In the genomic region with DNA sequence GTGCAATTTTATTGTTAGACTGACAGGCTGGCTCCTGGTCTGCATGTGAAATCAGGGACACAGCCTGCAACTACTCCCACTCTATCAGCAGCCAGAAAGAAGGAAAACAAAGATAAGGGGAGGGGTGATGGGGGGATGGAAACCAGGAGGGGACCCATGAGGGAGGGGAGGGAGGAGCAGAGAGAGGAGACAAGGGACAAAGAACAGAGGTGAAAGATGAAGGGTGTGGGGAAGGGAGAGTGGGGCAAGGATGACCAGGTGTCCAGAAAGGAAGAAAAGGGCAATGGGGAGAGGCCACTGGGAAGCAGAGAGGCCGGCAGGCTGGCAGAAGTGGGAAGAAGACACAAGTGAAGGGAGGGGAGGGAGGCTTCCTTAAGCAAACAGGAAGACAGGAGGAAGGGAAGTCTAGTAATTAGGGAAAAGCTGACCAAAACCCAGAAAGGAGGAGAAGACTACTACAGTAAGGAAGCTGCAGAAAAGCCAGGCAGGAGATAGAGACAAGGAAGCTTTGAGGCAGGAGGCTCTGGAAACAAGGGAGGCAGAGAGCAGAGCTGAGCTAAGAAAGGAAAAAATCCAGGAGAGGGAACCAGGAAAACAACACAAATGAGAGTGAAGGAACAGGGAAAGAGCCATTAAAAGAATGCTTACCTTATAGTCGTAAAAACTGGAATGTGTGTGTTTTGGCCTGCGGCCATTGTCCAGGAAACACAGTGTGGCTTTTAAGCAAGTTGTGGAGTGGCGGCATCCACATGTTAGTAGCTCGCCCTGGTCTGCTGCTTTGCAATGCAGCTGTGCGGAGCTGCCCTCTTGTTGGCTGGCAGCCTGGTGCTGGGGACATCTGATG, we compare ENCODE assay signal across 9 cellular contexts.
A peak's percentile ranks its signal among the peaks of the same experiment; 100 is the strongest.
DNase-seq lines count a peak whose midpoint lies in the region; ATAC-seq and TF ChIP-seq lines count a peak whose summit lies in the region.
"Had no signal": no experiment of that assay in that cellular context is flagged by ENCODE, and none has a peak within 500 bp of the region (broad histone marks: within the 10 kb centered on the region; RNA-seq: fewer than 3 reads in every experiment).

No MANE protein-coding gene starts in this region.

- no peaks in the 10 kb centered on the region for H3K9me3 ChIP-seq in endodermal cell (ENCODE audit: control insufficient read depth, low read length)
- H3K9me3 ChIP-seq: thyroid gland had no signal

- no peaks in the 10 kb centered on the region for H3K9me3 Mint-ChIP-seq in endodermal cell
- H3K9me3 Mint-ChIP-seq in naive B cell, result peaks cover 0 to 2% (median 0%) of the 10 kb centered on the region in 7 donors

- H3K27ac Mint-ChIP-seq in endodermal cell (no peak overlapping the region), naive B cell (peak overlapping the region in 4 of 6 donors; percentile 23 to 38 (median 32))

- H3K27me3 ChIP-seq in endodermal cell (ENCODE audit: control insufficient read depth, insufficient read depth, low read length, poor library complexity, severe bottlenecking), result no peaks in the 10 kb centered on the region
- H3K27me3 ChIP-seq: thyroid gland had no signal

- H3K4me3 ChIP-seq in endodermal cell (ENCODE audit: low read length), result no peak overlapping the region
- H3K4me3 ChIP-seq: thyroid gland had no signal

- TF ChIP-seq CTCF in endodermal cell (conservative IDR thresholded peaks at IDR 0.05), result no peak

- H3K4me1 Mint-ChIP-seq in endodermal cell (peaks cover 41% of the 10 kb centered on the region), naive B cell (peaks cover 29 to 34% (median 31%) of the 10 kb centered on the region in 3 donors)

- H3K27me3 Mint-ChIP-seq in endodermal cell (ENCODE audit: insufficient read depth) (no peaks in the 10 kb centered on the region), naive B cell (peaks cover 0 to 5% (median 4%) of the 10 kb centered on the region in 3 donors)

- no peak overlapping the region for H3K9ac ChIP-seq in endodermal cell (ENCODE audit: extremely low read depth, low read length, poor library complexity, severe bottlenecking)

- no peak overlapping the region for H3K4me3 Mint-ChIP-seq in endodermal cell
- peak overlapping the region in 1 of 8 donors; percentile 50 for H3K4me3 Mint-ChIP-seq in naive B cell

- H3K36me3 ChIP-seq in endodermal cell (ENCODE audit: control insufficient read depth, insufficient read depth, low read length), result no peaks in the 10 kb centered on the region
- H3K36me3 ChIP-seq: thyroid gland had no signal

- peak overlapping the region; percentile 26 for H3K27ac ChIP-seq in endodermal cell (ENCODE audit: low read depth, low read length)
- H3K27ac ChIP-seq: thyroid gland had no signal

- 87 to 89% methylated on average over 6 of the region's 6 CpGs for WGBS in endodermal cell (ENCODE audit: insufficient coverage in 1 of 2, insufficient read length in 1 of 2), 2 experiments

- H3K36me3 Mint-ChIP-seq in endodermal cell (ENCODE audit: low read depth), result no peaks in the 10 kb centered on the region
- no peaks in the 10 kb centered on the region for H3K36me3 Mint-ChIP-seq in naive B cell

- H3K4me1 ChIP-seq in endodermal cell (ENCODE audit: control insufficient read depth, insufficient read depth, low read length), result peaks cover 8% of the 10 kb centered on the region
- H3K4me1 ChIP-seq: thyroid gland had no signal

- peak; percentile 3 for DNase-seq in A172 (ENCODE audit: low spot score)
- DNase-seq in HT-29 (ENCODE audit: low spot score), result peak; percentile 75
- no peak for DNase-seq in endodermal cell
- DNase-seq in naive B cell, result no peak
- DNase-seq in activated CD8-positive, alpha-beta memory T cell treated with anti-CD3 and anti-CD28 coated beads, Interleukin-2, amount 50 U/mL, for 4 hours, result no peak
- DNase-seq in activated effector memory CD4-positive, alpha-beta T cell treated with Interleukin-2 at 50 U/mL for 16 hours, result no peak

- no peak for ATAC-seq in naive B cell (ENCODE audit: low read depth in 2 of 2)
- no peak for ATAC-seq in GM19397 (IDR thresholded peaks at IDR 0.05; ENCODE audit: unreplicated experiment)
- no peak for ATAC-seq in GM21367 (IDR thresholded peaks at IDR 0.05; ENCODE audit: unreplicated experiment)

Comparison
In these comparisons a context has a peak if more than half of its experiments do, and no peak if none do; other contexts are left out.
1. DNase-seq: peak in A172 (single experiment) and HT-29 (single experiment); none in endodermal cell (single experiment), naive B cell (single experiment), activated CD8-positive, alpha-beta memory T cell treated with anti-CD3 and anti-CD28 coated beads, Interleukin-2, amount 50 U/mL, for 4 hours (single experiment) and activated effector memory CD4-positive, alpha-beta T cell treated with Interleukin-2 at 50 U/mL for 16 hours (single experiment).